18 cellular contexts compared by ENCODE assay signal in the genomic region with DNA sequence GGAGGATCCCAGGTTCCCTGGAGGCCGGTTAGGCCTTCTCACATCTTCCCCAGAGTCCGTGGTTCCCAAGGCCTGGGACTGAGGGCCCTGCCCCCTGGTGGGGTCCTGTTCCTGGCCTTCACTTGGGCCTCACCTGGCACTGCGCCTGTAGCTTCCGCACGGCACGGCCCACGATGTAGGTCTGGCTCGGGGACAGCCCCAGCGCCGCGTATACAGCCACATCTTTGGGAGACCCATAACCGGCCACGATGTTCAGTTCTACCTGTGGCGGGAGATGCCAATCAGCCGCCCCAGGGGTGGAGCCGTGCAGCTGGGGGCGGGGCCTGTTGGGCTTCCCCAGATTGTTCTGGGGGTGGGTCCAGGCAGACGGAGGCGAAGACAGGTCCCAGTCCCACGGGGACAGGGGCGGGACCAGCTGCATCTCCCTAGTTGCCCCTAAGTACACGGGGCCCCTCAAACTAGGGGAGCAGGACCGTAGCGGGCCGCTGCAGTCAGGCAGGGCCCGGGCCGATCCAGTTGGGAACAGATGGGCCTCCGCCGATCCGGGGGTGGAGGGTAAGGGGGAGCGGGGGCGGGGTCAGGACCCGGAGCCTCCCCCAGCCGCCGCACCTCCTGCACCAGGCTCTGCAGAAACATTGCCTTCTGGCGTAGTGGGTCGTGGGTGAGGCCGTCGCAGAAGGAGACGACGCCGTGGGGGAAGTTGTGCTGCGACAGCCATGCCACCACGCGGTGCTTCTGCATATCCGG. TPM values are rescaled to one million over a fixed set of nuclear protein-coding genes. Genes with fewer than 3 reads are reported as not detected.
DNase-seq lines count a peak whose midpoint lies in the region; ATAC-seq and TF ChIP-seq lines count a peak whose summit lies in the region.
"Had no signal": no experiment of that assay in that cellular context is flagged by ENCODE, and none has a peak within 500 bp of the region (broad histone marks: within the 10 kb centered on the region; RNA-seq: fewer than 3 reads in every experiment).

No MANE protein-coding gene starts in this region.

- CTCF ChIA-PET in SK-N-SH (lab: Yijun Ruan, JAX): interaction anchor here (1.0 to 1.2 kb wide), 2 partner anchors 15 to 101 kb away, joined by 3 read pairs; a partner anchor contains a TSS
- CTCF ChIA-PET in naive thymus-derived CD4-positive, alpha-beta T cell (lab: Charles Lee): no interaction called here

- H3K27me3 Mint-ChIP-seq in naive thymus-derived CD4-positive, alpha-beta T cell: no peaks in the 10 kb centered on the region
- H3K27me3 Mint-ChIP-seq: activated naive CD8-positive, alpha-beta T cell had no signal

- H4K20me1 ChIP-seq in SK-N-SH (ENCODE audit: insufficient read depth): no peaks in the 10 kb centered on the region

- H3K4me2 ChIP-seq in SK-N-SH: no peak overlapping the region
- H3K4me2 ChIP-seq: A549 had no signal

- peaks cover 7 to 14% (median 11%) of the 10 kb centered on the region in 7 donors for H3K4me1 Mint-ChIP-seq in naive thymus-derived CD4-positive, alpha-beta T cell

- DNase-seq in SK-N-SH (peak; percentile 47), GM10266 (ENCODE audit: extremely low spot score) (peak; percentile 50), WERI-Rb-1 (peak; percentile 44), vagina (ENCODE audit: extremely low spot score in 2 of 2) (no peak), amniotic stem cell (lab: John Stamatoyannopoulos, UW) (no peak), anterior cingulate cortex (lab: John Stamatoyannopoulos, UW) (no peak)
- DNase-seq in naive thymus-derived CD4-positive, alpha-beta T cell: no peak
- DNase-seq: effector CD4-positive, alpha-beta T cell; NCI-H2029 treated with DMSO at 0.1 percent for 48 hours; spleen; T-helper 1 cell had no signal

- 96% methylated on average over 30 of the region's 46 CpGs for WGBS in SK-N-SH (ENCODE audit: low lambda C conversion rate)

- H3K9me3 Mint-ChIP-seq in naive thymus-derived CD4-positive, alpha-beta T cell: peaks cover 0 to 2% (median 0%) of the 10 kb centered on the region in 11 donors

- peaks cover 6 to 17% (median 8%) of the 10 kb centered on the region in 5 donors for H3K36me3 Mint-ChIP-seq in naive thymus-derived CD4-positive, alpha-beta T cell

- H3K79me2 ChIP-seq in SK-N-SH (ENCODE audit: insufficient read depth): no peaks in the 10 kb centered on the region

- H3K4me3 Mint-ChIP-seq in naive thymus-derived CD4-positive, alpha-beta T cell: no peak overlapping the region
- H3K4me3 Mint-ChIP-seq: activated naive CD8-positive, alpha-beta T cell had no signal

- intact Hi-C loops in naive thymus-derived CD4-positive, alpha-beta T cell (cut with micrococcal nuclease): no loop called here
- intact Hi-C loops in vagina (cut with DNase I): no loop called here

- H3K27ac ChIP-seq in SK-N-SH (ENCODE audit: low read depth in 2 of 2, low read length in 1 of 2): no peak overlapping the region
- no peak overlapping the region for H3K27ac ChIP-seq in WERI-Rb-1
- H3K27ac ChIP-seq in naive thymus-derived CD4-positive, alpha-beta T cell (ENCODE audit: low read depth, low read length): no peak overlapping the region
- H3K27ac ChIP-seq in vagina: no peak overlapping the region
- H3K27ac ChIP-seq: A549, spleen had no signal

- POLR2A ChIA-PET in SK-N-SH (lab: Yijun Ruan, JAX): no interaction called here
- POLR2A ChIA-PET in naive thymus-derived CD4-positive, alpha-beta T cell (lab: Charles Lee): interaction anchor here (0.8 to 2.2 kb wide), 6 partner anchors 8 to 25 kb away, joined by 3 to 9 read pairs (median 4); a partner anchor contains a TSS

- TF ChIP-seq CTCF in SK-N-SH (IDR thresholded peaks at IDR 0.05) (no peak), GM10266 (IDR thresholded peaks at IDR 0.05; ENCODE audit: control insufficient read depth, insufficient read depth, low read depth, missing control alignments) (no peak), WERI-Rb-1 (IDR thresholded peaks at IDR 0.05; ENCODE audit: low read depth, low read length) (no peak), vagina (IDR thresholded peaks at IDR 0.05) (no peak)

- H3K9ac ChIP-seq in SK-N-SH: no peak overlapping the region

- no peaks in the 10 kb centered on the region for H3K4me1 ChIP-seq in SK-N-SH (ENCODE audit: control insufficient read depth in 1 of 2, insufficient read depth in 2 of 2, low read depth in 1 of 2, low read length in 1 of 2)
- H3K4me1 ChIP-seq in naive thymus-derived CD4-positive, alpha-beta T cell (ENCODE audit: control insufficient read depth in 2 of 2, insufficient read depth in 2 of 2, low read length in 2 of 2): peaks cover 3% of the 10 kb centered on the region in 2 donors
- no peaks in the 10 kb centered on the region for H3K4me1 ChIP-seq in vagina
- H3K4me1 ChIP-seq: A549 had no signal

- no peaks in the 10 kb centered on the region for H3K9me2 ChIP-seq in SK-N-SH

- H3K27me3 ChIP-seq in SK-N-SH (ENCODE audit: insufficient read depth) (no peaks in the 10 kb centered on the region), WERI-Rb-1 (ENCODE audit: insufficient read depth, low read depth, severe bottlenecking) (no peaks in the 10 kb centered on the region), vagina (no peaks in the 10 kb centered on the region)
- no peaks in the 10 kb centered on the region for H3K27me3 ChIP-seq in naive thymus-derived CD4-positive, alpha-beta T cell (ENCODE audit: control insufficient read depth in 2 of 2, insufficient read depth in 2 of 2, low read length in 2 of 2)
- H3K27me3 ChIP-seq: spleen had no signal

- no peak for TF ChIP-seq POLR2A in vagina (IDR thresholded peaks at IDR 0.05)

- no peak for ATAC-seq in SK-N-SH treated with all-trans-retinoic acid at 6 μM for 48 hours
- peak; percentile 28 for ATAC-seq in naive thymus-derived CD4-positive, alpha-beta T cell

- H3K4me3 ChIP-seq in SK-N-SH (ENCODE audit: low read depth in 2 of 2, low read length in 1 of 2) (no peak overlapping the region), WERI-Rb-1 (ENCODE audit: low read depth, low read length) (no peak overlapping the region), vagina (no peak overlapping the region)
- no peak overlapping the region for H3K4me3 ChIP-seq in naive thymus-derived CD4-positive, alpha-beta T cell (ENCODE audit: low read length)
- H3K4me3 ChIP-seq: A549, spleen had no signal

- H3K9me3 ChIP-seq in SK-N-SH (no peaks in the 10 kb centered on the region), WERI-Rb-1 (ENCODE audit: severe bottlenecking) (no peaks in the 10 kb centered on the region), vagina (no peaks in the 10 kb centered on the region)
- H3K9me3 ChIP-seq in naive thymus-derived CD4-positive, alpha-beta T cell (ENCODE audit: control insufficient read depth in 2 of 3, low read length in 3 of 3): no peaks in the 10 kb centered on the region
- H3K9me3 ChIP-seq: A549, spleen had no signal

- H3K27ac Mint-ChIP-seq in naive thymus-derived CD4-positive, alpha-beta T cell: peak overlapping the region in 2 of 9 donors; percentile 3 to 69
- H3K27ac Mint-ChIP-seq: activated naive CD8-positive, alpha-beta T cell had no signal

- TF ChIP-seq RAD21 in SK-N-SH (IDR thresholded peaks at IDR 0.05; ENCODE audit: low read length): no peak

- peaks cover 6% of the 10 kb centered on the region for H3F3A ChIP-seq in SK-N-SH (replicated peaks; ENCODE audit: insufficient read depth)

- no peak overlapping the region for H2AFZ ChIP-seq in SK-N-SH (ENCODE audit: low read depth)

- H3K36me3 ChIP-seq in SK-N-SH (replicated peaks in 1 of 2; ENCODE audit: control insufficient read depth in 1 of 2, insufficient read depth in 2 of 2, low read length in 1 of 2): peaks cover 0 to 44% of the 10 kb centered on the region in 2 experiments
- peaks cover 74% of the 10 kb centered on the region for H3K36me3 ChIP-seq in WERI-Rb-1
- H3K36me3 ChIP-seq in naive thymus-derived CD4-positive, alpha-beta T cell (ENCODE audit: control insufficient read depth in 2 of 3, insufficient read depth in 3 of 3, low read length in 3 of 3): peaks cover 5 to 96% (median 22%) of the 10 kb centered on the region in 3 experiments
- peaks cover 0 to 39% of the 10 kb centered on the region in 2 donors for H3K36me3 ChIP-seq in vagina

- TF ChIP-seq EP300 in SK-N-SH (IDR thresholded peaks at IDR 0.05; ENCODE audit: borderline replicate concordance in 1 of 2, low read depth in 1 of 2, low read length in 1 of 2): no peak

TF ChIP-seq in SK-N-SH treated with all-trans-retinoic acid at 6 μM for 48 hours, 23 proteins besides CTCF, POLR2A, EP300 and RAD21 (continues in another document):
- TF ChIP-seq ESRRG (CRISPR knock-in tag; IDR thresholded peaks at IDR 0.05): no peak
- TF ChIP-seq SNAI2 (CRISPR knock-in tag; IDR thresholded peaks at IDR 0.05): no peak

RNA-seq across cellular contexts. Expression of a gene that starts 10.1 kb away (rescaled TPM):
- polyA plus RNA-seq in SK-N-SH (2012; rRNA removed): 192 and 207 TPM in 2 replicates
- polyA plus RNA-seq in SK-N-SH (2012; cell fraction: cytosol; rRNA removed): 112 and 149 TPM in 2 replicates
- 125 and 141 TPM in 2 replicates for polyA plus RNA-seq in SK-N-SH (2012; cell fraction: nucleus; rRNA removed)
- 100 to 1,000 TPM; 107 to 156 (median 137) TPM for total RNA-seq in naive thymus-derived CD4-positive, alpha-beta T cell
- 100 to 1,000 TPM; 137 to 205 TPM for polyA plus RNA-seq in naive thymus-derived CD4-positive, alpha-beta T cell
- total RNA-seq in vagina: 82.7 TPM

RNA-seq across cellular contexts. Expression of a gene that starts 12.2 kb away (rescaled TPM):
- 24.2 and 24.4 TPM in 2 replicates for polyA plus RNA-seq in SK-N-SH (2012; rRNA removed)
- polyA plus RNA-seq in SK-N-SH (2012; cell fraction: cytosol; rRNA removed): 6.8 and 11.2 TPM in 2 replicates
- polyA plus RNA-seq in SK-N-SH (2012; cell fraction: nucleus; rRNA removed): 85.1 and 94.3 TPM in 2 replicates
- 100 to 1,000 TPM in 3 of 5 experiments, 10 to 100 TPM in 2; 78.9 to 133 (median 112) TPM for total RNA-seq in naive thymus-derived CD4-positive, alpha-beta T cell
- 10 to 100 TPM in 1 of 2 donors, 1 to 10 TPM in 1; 9.5 to 30.8 TPM for polyA plus RNA-seq in naive thymus-derived CD4-positive, alpha-beta T cell
- 21.9 TPM for total RNA-seq in vagina

RNA-seq across cellular contexts. Expression of a gene that starts 15.0 kb away (rescaled TPM):
- 32.8 and 47.9 TPM in 2 replicates for polyA plus RNA-seq in SK-N-SH (2012; rRNA removed)
- polyA plus RNA-seq in SK-N-SH (2012; cell fraction: cytosol; rRNA removed): 18.5 and 30.3 TPM in 2 replicates
- 61.4 and 65.8 TPM in 2 replicates for polyA plus RNA-seq in SK-N-SH (2012; cell fraction: nucleus; rRNA removed)
- total RNA-seq in naive thymus-derived CD4-positive, alpha-beta T cell: 100 to 1,000 TPM in 1 of 5 experiments, 10 to 100 TPM in 4; 31.0 to 168 (median 61.9) TPM
- polyA plus RNA-seq in naive thymus-derived CD4-positive, alpha-beta T cell: 10 to 100 TPM; 64.5 to 94.3 TPM
- total RNA-seq in vagina: 46.4 TPM

RNA-seq across cellular contexts. Expression of a gene that starts 23.9 kb away (rescaled TPM):
- polyA plus RNA-seq in SK-N-SH (2012; rRNA removed): 132 and 135 TPM in 2 replicates
- 90.4 and 111 TPM in 2 replicates for polyA plus RNA-seq in SK-N-SH (2012; cell fraction: cytosol; rRNA removed)
- 166 and 231 TPM in 2 replicates for polyA plus RNA-seq in SK-N-SH (2012; cell fraction: nucleus; rRNA removed)
- total RNA-seq in naive thymus-derived CD4-positive, alpha-beta T cell: 10 to 100 TPM; 52.4 to 94.6 (median 70.6) TPM
- 100 to 1,000 TPM; 131 to 143 TPM for polyA plus RNA-seq in naive thymus-derived CD4-positive, alpha-beta T cell
- total RNA-seq in vagina: 88.6 TPM

RNA-seq across cellular contexts. Expression of a gene that starts 30.3 kb away (rescaled TPM):
- not detected in 2 replicates for polyA plus RNA-seq in SK-N-SH (2012; rRNA removed)
- polyA plus RNA-seq in SK-N-SH (2012; cell fraction: cytosol; rRNA removed): not detected in 2 replicates
- polyA plus RNA-seq in SK-N-SH (2012; cell fraction: nucleus; rRNA removed): not detected in 2 replicates
- total RNA-seq in naive thymus-derived CD4-positive, alpha-beta T cell: not detected
- polyA plus RNA-seq in naive thymus-derived CD4-positive, alpha-beta T cell: not detected
- total RNA-seq in vagina: not detected
- total RNA-seq: liver, myocyte, RPMI7951, spleen, subcutaneous adipose tissue had no signal
- polyA plus RNA-seq: A549, liver, spleen had no signal

Comparison
In these comparisons a context has a peak if more than half of its experiments do, and no peak if none do; other contexts are left out.
1. DNase-seq: peak in SK-N-SH (single experiment), GM10266 (single experiment) and WERI-Rb-1 (single experiment); none in naive thymus-derived CD4-positive, alpha-beta T cell (0 of 9), vagina (0 of 2), amniotic stem cell (single experiment) and anterior cingulate cortex (0 of 58).